In the genomic region with DNA sequence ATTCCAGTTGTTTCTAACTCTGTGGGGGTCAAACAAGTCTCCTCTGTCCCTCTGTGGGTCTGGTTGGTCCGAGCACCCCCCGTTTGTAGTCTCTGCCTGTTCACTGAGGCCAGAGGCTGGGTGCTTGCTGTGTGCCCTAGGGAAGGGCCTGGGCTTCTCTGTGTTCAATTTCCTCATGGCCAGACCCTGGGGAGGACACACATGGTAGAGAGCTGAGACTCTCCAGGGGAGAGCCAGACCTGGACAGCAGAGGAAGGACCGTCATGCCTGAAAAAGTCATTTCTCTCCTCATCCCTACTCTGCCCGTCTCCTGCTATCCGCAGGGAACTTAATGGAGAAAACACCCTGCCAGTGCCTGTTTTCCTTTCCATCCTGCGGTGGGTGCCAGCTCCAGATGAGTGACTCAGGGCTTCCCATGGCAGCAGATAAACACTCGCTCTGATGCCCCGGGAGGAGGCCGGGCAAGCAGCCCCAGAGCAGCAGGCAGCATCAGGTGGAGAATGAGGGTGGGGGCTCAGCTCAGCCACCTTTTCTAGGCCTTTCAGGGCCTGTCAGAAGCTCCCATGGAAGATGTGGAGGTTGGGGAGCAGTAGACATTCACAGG, we compare ENCODE assay signal across 10 cellular contexts. TPM values are rescaled to one million over a fixed set of nuclear protein-coding genes. Genes with fewer than 3 reads are reported as not detected.
DNase-seq lines count a peak whose midpoint lies in the region; ATAC-seq, FAIRE-seq and TF ChIP-seq lines count a peak whose summit lies in the region.
"Had no signal": no experiment of that assay in that cellular context is flagged by ENCODE, and none has a peak within 500 bp of the region (broad histone marks: within the 10 kb centered on the region; RNA-seq: fewer than 3 reads in every experiment).

No MANE protein-coding gene starts in this region.

- H3K27ac ChIP-seq in A549 (peak overlapping the region; percentile 93 to 95), liver (ENCODE audit: low read depth in 1 of 2, low read length in 2 of 2) (peak overlapping the region; percentile 28 to 30)

- peak overlapping the region; percentile 69 for H3K4me2 ChIP-seq in A549

- peak; percentile 54 to 71 for ATAC-seq in A549
- no peak for ATAC-seq in HG03520 (IDR thresholded peaks at IDR 0.05; ENCODE audit: unreplicated experiment)
- no peak for ATAC-seq in stimulated activated memory B cell treated with anti-CD40 and anti-IgM and Interleukin-4, amounts not matched to agents 10 μg/mL and 1 μg/mL and 100 μg/mL, for 72 hours

- H3K4me1 ChIP-seq in A549 (peaks cover 62% of the 10 kb centered on the region), liver (ENCODE audit: control insufficient read depth in 4 of 4, insufficient read depth in 4 of 4, low read length in 3 of 4) (peaks cover 0 to 7% (median 2%) of the 10 kb centered on the region in 4 donors)

- CTCF ChIA-PET in A549 (lab: Yijun Ruan, JAX): interaction anchor here (1.1 to 7.4 kb wide), 6 partner anchors 12 to 56 kb away, joined by 3 to 66 read pairs (median 12); no protein-coding TSS in a partner anchor

- H3K4me3 ChIP-seq in A549: no peak overlapping the region
- H3K4me3 ChIP-seq in bronchial epithelial cell (ENCODE audit: low read depth, low read length): no peak overlapping the region
- H3K4me3 ChIP-seq in liver (ENCODE audit: low read depth in 1 of 3, low read length in 3 of 3): no peak overlapping the region

- no peaks in the 10 kb centered on the region for H3K36me3 Mint-ChIP-seq in stimulated activated memory B cell treated with anti-CD40 and anti-IgM and Interleukin-4, amounts not matched to agents 10 μg/mL and 1 μg/mL and 100 μg/mL, for 72 hours

- no peaks in the 10 kb centered on the region for H3K36me3 ChIP-seq in bronchial epithelial cell (ENCODE audit: control insufficient read depth, insufficient read depth, low read length)
- H3K36me3 ChIP-seq in liver (ENCODE audit: control insufficient read depth in 4 of 4, insufficient read depth in 3 of 4, low read depth in 1 of 4, low read length in 3 of 4): no peaks in the 10 kb centered on the region

- POLR2A ChIA-PET in A549 (lab: Yijun Ruan, JAX): interaction anchor here (0.6 kb wide), 1 partner anchor 36 kb away, joined by 3 read pairs; no protein-coding TSS in a partner anchor

- FAIRE-seq in A549 (lab: Jason Lieb, UNC): no peak
- FAIRE-seq in bronchial epithelial cell (lab: Jason Lieb, UNC): no peak

- H3K9me3 ChIP-seq in A549 (no peaks in the 10 kb centered on the region), liver (ENCODE audit: control insufficient read depth in 4 of 4, low read length in 3 of 4) (no peaks in the 10 kb centered on the region)

- H3K27me3 Mint-ChIP-seq in stimulated activated memory B cell treated with anti-CD40 and anti-IgM and Interleukin-4, amounts not matched to agents 10 μg/mL and 1 μg/mL and 100 μg/mL, for 72 hours: peaks cover 23% of the 10 kb centered on the region

- TF ChIP-seq CTCF in A549 (IDR thresholded peaks at IDR 0.05) (no peak), bronchial epithelial cell (IDR thresholded peaks at IDR 0.05; ENCODE audit: insufficient read depth, low read length, severe bottlenecking) (no peak), liver (IDR thresholded peaks at IDR 0.05; ENCODE audit: low read depth, low read length, missing input control) (no peak)

- H3K27ac Mint-ChIP-seq in stimulated activated memory B cell treated with anti-CD40 and anti-IgM and Interleukin-4, amounts not matched to agents 10 μg/mL and 1 μg/mL and 100 μg/mL, for 72 hours: no peak overlapping the region

- H3K4me1 Mint-ChIP-seq in stimulated activated memory B cell treated with anti-CD40 and anti-IgM and Interleukin-4, amounts not matched to agents 10 μg/mL and 1 μg/mL and 100 μg/mL, for 72 hours: peaks cover 4% of the 10 kb centered on the region

- TF ChIP-seq RAD21 in A549 (conservative IDR thresholded peaks at IDR 0.05 in 1 of 2, IDR thresholded peaks at IDR 0.05 in 1 of 2): no peak
- no peak for TF ChIP-seq RAD21 in liver (IDR thresholded peaks at IDR 0.05)

- 30% methylated on average over 9 of the region's 9 CpGs for WGBS in A549 (ENCODE audit: missing lambda C conversion rate)
- WGBS in liver: 95% methylated on average over 9 of the region's 9 CpGs

- no peak for TF ChIP-seq EP300 in A549 (IDR thresholded peaks at IDR 0.05)

- no peak overlapping the region for H3K4me3 Mint-ChIP-seq in stimulated activated memory B cell treated with anti-CD40 and anti-IgM and Interleukin-4, amounts not matched to agents 10 μg/mL and 1 μg/mL and 100 μg/mL, for 72 hours

- TF ChIP-seq POLR2A in A549 (IDR thresholded peaks at IDR 0.05; ENCODE audit: low read length): no peak

- H3K9ac ChIP-seq in liver (ENCODE audit: low read depth in 1 of 2, low read length in 2 of 2): no peak overlapping the region

- H3K9me3 Mint-ChIP-seq in stimulated activated memory B cell treated with anti-CD40 and anti-IgM and Interleukin-4, amounts not matched to agents 10 μg/mL and 1 μg/mL and 100 μg/mL, for 72 hours: no peaks in the 10 kb centered on the region

- peaks cover 4% of the 10 kb centered on the region for H3K27me3 ChIP-seq in bronchial epithelial cell (ENCODE audit: control insufficient read depth, insufficient read depth, low read length)
- no peaks in the 10 kb centered on the region for H3K27me3 ChIP-seq in liver (ENCODE audit: control insufficient read depth in 4 of 4, insufficient read depth in 4 of 4, low read length in 3 of 4)

- DNase-seq in A549 (ENCODE audit: low read depth in 1 of 2, low spot score in 1 of 2) (peak; percentile 78 to 86), HT1080 (ENCODE audit: low read depth) (peak; percentile 86), bronchial epithelial cell (ENCODE audit: low read depth) (peak; percentile 49), HPDE6-E6E7 (ENCODE audit: extremely low spot score) (no peak)
- no peak for DNase-seq in stimulated activated CD4-positive, alpha-beta T cell treated with anti-CD3 and anti-CD28 coated beads, Interleukin-12 subunit alpha, Interleukin-12 subunit beta, amount 100 ng/mL, for 4 hours
- DNase-seq: effector CD4-positive, alpha-beta T cell; stimulated activated naive CD4-positive, alpha-beta T cell treated with Interleukin-2 at 50 U/mL for 16 hours had no signal

TF ChIP-seq in A549, 52 proteins besides CTCF, POLR2A, EP300 and RAD21:
- TF ChIP-seq, protein P1, sequence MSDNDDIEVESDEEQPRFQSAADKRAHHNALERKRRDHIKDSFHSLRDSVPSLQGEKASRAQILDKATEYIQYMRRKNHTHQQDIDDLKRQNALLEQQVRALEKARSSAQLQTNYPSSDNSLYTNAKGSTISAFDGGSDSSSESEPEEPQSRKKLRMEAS (IDR thresholded peaks at IDR 0.05): peak; percentile 47; the same call in 1 of the 2 replicates
- peak; percentile 16 for TF ChIP-seq ZFP36 (IDR thresholded peaks at IDR 0.05; ENCODE audit: borderline replicate concordance, partially characterized antibody)
- TF ChIP-seq, protein P2, sequence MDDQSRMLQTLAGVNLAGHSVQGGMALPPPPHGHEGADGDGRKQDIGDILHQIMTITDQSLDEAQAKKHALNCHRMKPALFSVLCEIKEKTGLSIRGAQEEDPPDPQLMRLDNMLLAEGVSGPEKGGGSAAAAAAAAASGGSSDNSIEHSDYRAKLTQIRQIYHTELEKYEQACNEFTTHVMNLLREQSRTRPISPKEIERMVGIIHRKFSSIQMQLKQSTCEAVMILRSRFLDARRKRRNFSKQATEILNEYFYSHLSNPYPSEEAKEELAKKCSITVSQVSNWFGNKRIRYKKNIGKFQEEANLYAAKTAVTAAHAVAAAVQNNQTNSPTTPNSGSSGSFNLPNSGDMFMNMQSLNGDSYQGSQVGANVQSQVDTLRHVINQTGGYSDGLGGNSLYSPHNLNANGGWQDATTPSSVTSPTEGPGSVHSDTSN (IDR thresholded peaks at IDR 0.05): no peak
- no peak for TF ChIP-seq FOSL2 (IDR thresholded peaks at IDR 0.05)
- TF ChIP-seq FOSL2 (CRISPR knock-in tag; IDR thresholded peaks at IDR 0.05): peak; percentile 78

TF ChIP-seq in liver, 16 proteins besides CTCF, POLR2A, EP300 and RAD21 (continues in another document):
- no peak for TF ChIP-seq HNF4A (conservative IDR thresholded peaks at IDR 0.05)
- TF ChIP-seq SP1 (IDR thresholded peaks at IDR 0.05): no peak
- TF ChIP-seq ATF3 (IDR thresholded peaks at IDR 0.05): no peak
- no peak for TF ChIP-seq RXRA (IDR thresholded peaks at IDR 0.05)
- TF ChIP-seq EGR1 (IDR thresholded peaks at IDR 0.05; ENCODE audit: low read depth in 2 of 2): no peak
- TF ChIP-seq NR2F2 (IDR thresholded peaks at IDR 0.05): no peak
- no peak for TF ChIP-seq FOXA2 (IDR thresholded peaks at IDR 0.05)
- TF ChIP-seq FOXA1 (IDR thresholded peaks at IDR 0.05): no peak
- TF ChIP-seq TAF1 (conservative IDR thresholded peaks at IDR 0.05): no peak
- TF ChIP-seq, protein P3, sequence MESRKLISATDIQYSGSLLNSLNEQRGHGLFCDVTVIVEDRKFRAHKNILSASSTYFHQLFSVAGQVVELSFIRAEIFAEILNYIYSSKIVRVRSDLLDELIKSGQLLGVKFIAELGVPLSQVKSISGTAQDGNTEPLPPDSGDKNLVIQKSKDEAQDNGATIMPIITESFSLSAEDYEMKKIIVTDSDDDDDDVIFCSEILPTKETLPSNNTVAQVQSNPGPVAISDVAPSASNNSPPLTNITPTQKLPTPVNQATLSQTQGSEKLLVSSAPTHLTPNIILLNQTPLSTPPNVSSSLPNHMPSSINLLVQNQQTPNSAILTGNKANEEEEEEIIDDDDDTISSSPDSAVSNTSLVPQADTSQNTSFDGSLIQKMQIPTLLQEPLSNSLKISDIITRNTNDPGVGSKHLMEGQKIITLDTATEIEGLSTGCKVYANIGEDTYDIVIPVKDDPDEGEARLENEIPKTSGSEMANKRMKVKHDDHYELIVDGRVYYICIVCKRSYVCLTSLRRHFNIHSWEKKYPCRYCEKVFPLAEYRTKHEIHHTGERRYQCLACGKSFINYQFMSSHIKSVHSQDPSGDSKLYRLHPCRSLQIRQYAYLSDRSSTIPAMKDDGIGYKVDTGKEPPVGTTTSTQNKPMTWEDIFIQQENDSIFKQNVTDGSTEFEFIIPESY (IDR thresholded peaks at IDR 0.05): no peak

RNA-seq across cellular contexts. Expression of gene SNAI1, which starts 51.9 kb away (rescaled TPM):
- 7.0 and 7.2 TPM in 2 replicates for polyA plus RNA-seq in A549 (2011; rRNA removed)
- 14.0 and 21.4 TPM in 2 replicates for polyA plus RNA-seq in A549 (2012; cell fraction: cytosol; rRNA removed)
- 22.7 and 28.4 TPM in 2 replicates for polyA plus RNA-seq in A549 (2012; cell fraction: nucleus; rRNA removed)
- 8.0 to 11.1 TPM (median 10.7 TPM) in 3 replicates for polyA plus RNA-seq in A549 (2017; fragmentation: RNase III; extraction: RNeasy Plus Mini Kit Qiagen cat#74134 plus additional on column Dnase treatment)
- polyA minus RNA-seq in A549 (2011; rRNA and poly(A)+ RNA removed): 3.8 and 6.0 TPM in 2 replicates
- total RNA-seq in HT1080 (2014; rRNA removed; shearing (Covaris generic)): 2.1 and 3.2 TPM in 2 replicates
- 7.0 and 8.3 TPM in 2 replicates for polyA plus RNA-seq in HT1080 (2015; cell fraction: cytosol; rRNA removed)
- 5.7 and 7.6 TPM in 2 replicates for polyA plus RNA-seq in HT1080 (2015; cell fraction: nucleus; rRNA removed)
- total RNA-seq in bronchial epithelial cell: not detected in 2 replicates
- total RNA-seq in liver: under 1 TPM; 0.28 to 0.75 TPM
- 1 to 10 TPM in 1 of 2 donors, under 1 TPM in 1; 0.44 to 3.4 TPM for polyA plus RNA-seq in liver

Comparison
In these comparisons a context has a peak if more than half of its experiments do, and no peak if none do; other contexts are left out.
1. ATAC-seq: peak in A549 (2 of 2); none in HG03520 (single experiment) and stimulated activated memory B cell treated with anti-CD40 and anti-IgM and Interleukin-4, amounts not matched to agents 10 μg/mL and 1 μg/mL and 100 μg/mL, for 72 hours (single experiment).
2. DNase-seq: peak in A549 (2 of 2), HT1080 (single experiment) and bronchial epithelial cell (single experiment); none in HPDE6-E6E7 (single experiment) and stimulated activated CD4-positive, alpha-beta T cell treated with anti-CD3 and anti-CD28 coated beads, Interleukin-12 subunit alpha, Interleukin-12 subunit beta, amount 100 ng/mL, for 4 hours (single experiment).